In the genomic region with DNA sequence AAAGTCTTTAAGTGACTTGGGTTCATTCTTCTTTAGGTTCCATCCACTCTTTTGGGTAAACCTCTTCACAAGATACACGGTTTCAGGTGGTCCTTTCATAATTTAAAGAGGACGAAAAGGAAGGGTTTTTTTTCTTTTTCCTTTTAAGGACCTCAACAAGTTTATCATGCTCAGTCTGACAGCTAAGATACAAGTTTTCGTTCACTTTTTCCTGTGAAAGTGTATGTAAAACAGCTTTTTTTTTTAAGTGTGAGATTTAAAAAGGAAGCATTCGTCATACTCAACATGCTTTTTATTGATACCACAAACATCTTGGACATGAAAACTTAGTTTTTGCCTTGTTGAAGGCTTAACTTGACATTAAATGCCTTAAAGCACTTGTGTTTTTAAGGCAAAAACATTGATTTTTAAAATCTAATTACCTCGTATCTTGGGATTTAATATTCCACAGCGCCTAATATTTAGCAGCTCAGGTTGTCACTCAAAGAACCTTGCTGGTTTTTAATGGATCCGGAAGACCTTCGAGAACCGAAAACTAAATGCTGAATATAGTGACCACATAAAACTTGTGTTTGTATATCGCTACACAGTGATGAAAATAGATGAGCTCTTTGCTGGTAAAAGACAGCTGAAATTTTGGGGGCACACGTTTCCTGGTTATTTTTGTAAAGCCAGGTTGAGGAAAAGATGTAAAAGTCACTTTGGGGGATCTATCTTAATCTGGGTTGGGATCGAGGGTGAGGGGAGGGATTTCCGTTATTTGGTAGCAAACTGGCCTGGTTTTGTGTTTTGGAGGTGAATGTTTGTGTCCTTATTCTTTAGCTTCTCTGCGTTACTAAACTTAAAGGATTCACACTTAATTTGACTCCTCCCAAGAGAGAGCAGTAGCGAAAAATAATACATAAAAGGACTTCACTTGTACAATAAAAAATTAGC, we compare ENCODE assay signal across 7 cellular contexts. TPM values are rescaled to one million over a fixed set of nuclear protein-coding genes. Genes with fewer than 3 reads are reported as not detected.
DNase-seq lines count a peak whose midpoint lies in the region; ATAC-seq and TF ChIP-seq lines count a peak whose summit lies in the region.

No MANE protein-coding gene starts in this region.

- H3K9me3 ChIP-seq in iPS-15b (ENCODE audit: control insufficient read depth, insufficient read depth, low read length), result no peaks in the 10 kb centered on the region

- no peaks in the 10 kb centered on the region for H3K9me3 Mint-ChIP-seq in activated CD8-positive, alpha-beta T cell treated with anti-CD3 and anti-CD28 coated beads, Interleukin-2, amount 10 ng/mL, durations not matched to agents 7 days and 5 days (ENCODE audit: insufficient read depth)
- H3K9me3 Mint-ChIP-seq in stimulated activated naive CD8-positive, alpha-beta T cell treated with anti-CD3 and anti-CD28 coated beads, Interleukin-15, amount 100 ng/mL, for 72 hours, result no peaks in the 10 kb centered on the region

- peaks cover 8% of the 10 kb centered on the region for H3K4me1 ChIP-seq in iPS-15b (ENCODE audit: control insufficient read depth, insufficient read depth, low read length)

- H3K27me3 ChIP-seq in HL-60 (ENCODE audit: insufficient read depth, poor library complexity, severe bottlenecking) (no peaks in the 10 kb centered on the region), iPS-15b (ENCODE audit: control insufficient read depth, insufficient read depth, low read length) (no peaks in the 10 kb centered on the region)

- H3K27me3 Mint-ChIP-seq in activated CD8-positive, alpha-beta T cell treated with anti-CD3 and anti-CD28 coated beads, Interleukin-2, amount 10 ng/mL, durations not matched to agents 7 days and 5 days (ENCODE audit: low read depth), result no peaks in the 10 kb centered on the region
- H3K27me3 Mint-ChIP-seq in stimulated activated naive CD8-positive, alpha-beta T cell treated with anti-CD3 and anti-CD28 coated beads, Interleukin-15, amount 100 ng/mL, for 72 hours, result no peaks in the 10 kb centered on the region

- peaks cover 51% of the 10 kb centered on the region for H3K4me1 Mint-ChIP-seq in activated CD8-positive, alpha-beta T cell treated with anti-CD3 and anti-CD28 coated beads, Interleukin-2, amount 10 ng/mL, durations not matched to agents 7 days and 5 days (ENCODE audit: low read depth)
- H3K4me1 Mint-ChIP-seq in stimulated activated naive CD8-positive, alpha-beta T cell treated with anti-CD3 and anti-CD28 coated beads, Interleukin-15, amount 100 ng/mL, for 72 hours, result peaks cover 35% of the 10 kb centered on the region

- H3K27ac ChIP-seq in HL-60 (replicated peaks), result peak overlapping the region; percentile 99

- TF ChIP-seq CTCF in HL-60 (IDR thresholded peaks at IDR 0.05; ENCODE audit: insufficient read depth, low read length), result no peak

- ATAC-seq in activated CD8-positive, alpha-beta T cell treated with anti-CD3 and anti-CD28 coated beads, Interleukin-2, amount 10 ng/mL, durations not matched to agents 7 days and 5 days, result no peak
- ATAC-seq in stimulated activated naive CD8-positive, alpha-beta T cell treated with anti-CD3 and anti-CD28 coated beads, Interleukin-15, amount 100 ng/mL, for 72 hours, result no peak
- no peak for ATAC-seq in HG02571 (IDR thresholded peaks at IDR 0.05; ENCODE audit: unreplicated experiment)

- H3K9ac ChIP-seq in iPS-15b (ENCODE audit: low read depth, low read length), result no peak overlapping the region

- H3K36me3 Mint-ChIP-seq in activated CD8-positive, alpha-beta T cell treated with anti-CD3 and anti-CD28 coated beads, Interleukin-2, amount 10 ng/mL, durations not matched to agents 7 days and 5 days (ENCODE audit: low read depth), result peaks cover 58% of the 10 kb centered on the region

- DNase-seq in HL-60 (ENCODE audit: low read depth in 1 of 2, low spot score in 1 of 2) (no peak), NOMO-1 treated with dmso at 0.1 percent for 144 hours (lab: John Stamatoyannopoulos, UW; ENCODE audit: unreplicated experiment) (no peak), DMS153 treated with DMSO at 0.1 percent for 48 hours (lab: John Stamatoyannopoulos, UW; ENCODE audit: unreplicated experiment) (no peak)
- no peak for DNase-seq in activated CD8-positive, alpha-beta T cell treated with anti-CD3 and anti-CD28 coated beads, Interleukin-2, amount 10 ng/mL, durations not matched to agents 7 days and 5 days
- DNase-seq in stimulated activated naive CD8-positive, alpha-beta T cell treated with anti-CD3 and anti-CD28 coated beads, Interleukin-15, amount 100 ng/mL, for 72 hours, result no peak

- no peaks in the 10 kb centered on the region for H3K36me3 ChIP-seq in iPS-15b (ENCODE audit: control insufficient read depth, insufficient read depth, low read length)

- POLR2A ChIA-PET in activated CD8-positive, alpha-beta T cell treated with anti-CD3 and anti-CD28 coated beads, Interleukin-2, amount 10 ng/mL, durations not matched to agents 7 days and 5 days (lab: Charles Lee), result interaction anchor here (0.9 to 6.9 kb wide), 8 partner anchors 11 to 259 kb away, joined by 3 to 71 read pairs (median 4); a partner anchor contains a TSS

- H3K4me3 Mint-ChIP-seq in activated CD8-positive, alpha-beta T cell treated with anti-CD3 and anti-CD28 coated beads, Interleukin-2, amount 10 ng/mL, durations not matched to agents 7 days and 5 days, result peak overlapping the region; percentile 100
- peak overlapping the region; percentile 98 to 99 for H3K4me3 Mint-ChIP-seq in stimulated activated naive CD8-positive, alpha-beta T cell treated with anti-CD3 and anti-CD28 coated beads, Interleukin-15, amount 100 ng/mL, for 72 hours

- CTCF ChIA-PET in activated CD8-positive, alpha-beta T cell treated with anti-CD3 and anti-CD28 coated beads, Interleukin-2, amount 10 ng/mL, durations not matched to agents 7 days and 5 days (lab: Charles Lee), result interaction anchor here (0.8 to 1.6 kb wide), 7 partner anchors 13 to 292 kb away, joined by 3 to 7 read pairs (median 3); a partner anchor contains a TSS

- H3K27ac Mint-ChIP-seq in activated CD8-positive, alpha-beta T cell treated with anti-CD3 and anti-CD28 coated beads, Interleukin-2, amount 10 ng/mL, durations not matched to agents 7 days and 5 days, result peak overlapping the region; percentile 100
- peak overlapping the region; percentile 84 to 91 for H3K27ac Mint-ChIP-seq in stimulated activated naive CD8-positive, alpha-beta T cell treated with anti-CD3 and anti-CD28 coated beads, Interleukin-15, amount 100 ng/mL, for 72 hours

- H3K4me3 ChIP-seq in HL-60 (replicated peaks; ENCODE audit: insufficient read depth, low read length), result peak overlapping the region; percentile 76
- peak overlapping the region; percentile 98 for H3K4me3 ChIP-seq in iPS-15b (ENCODE audit: low read depth, low read length)

RNA-seq across cellular contexts. Expression of a gene that starts 2.3 kb away (rescaled TPM):
- 10 to 100 TPM; 65.9 to 67.2 TPM for total RNA-seq in activated CD8-positive, alpha-beta T cell treated with anti-CD3 and anti-CD28 coated beads, Interleukin-2, amount 10 ng/mL, durations not matched to agents 7 days and 5 days

RNA-seq across cellular contexts. Expression of a gene that starts 34.3 kb away (rescaled TPM):
- 1 to 10 TPM; 4.2 to 4.5 TPM for total RNA-seq in activated CD8-positive, alpha-beta T cell treated with anti-CD3 and anti-CD28 coated beads, Interleukin-2, amount 10 ng/mL, durations not matched to agents 7 days and 5 days
